In genomic region chr4:118989098-118990080, GRCh38 we compare ENCODE assay signal across 13 cellular contexts.
A peak's percentile ranks its signal among the peaks of the same experiment; 100 is the strongest.
DNase-seq lines count a peak whose midpoint lies in the region; ATAC-seq, FAIRE-seq and TF ChIP-seq lines count a peak whose summit lies in the region.
"Had no signal": no experiment of that assay in that cellular context is flagged by ENCODE, and none has a peak within 500 bp of the region (broad histone marks: within the 10 kb centered on the region; RNA-seq: fewer than 3 reads in every experiment).

No MANE protein-coding gene starts in this region.

- H3K27ac ChIP-seq in ascending aorta (peak overlapping the region; percentile 95 to 96), stomach smooth muscle (ENCODE audit: low read length) (peak overlapping the region; percentile 83), WERI-Rb-1 (no peak overlapping the region)

- H3K4me1 ChIP-seq in ascending aorta (peaks cover 16 to 57% of the 10 kb centered on the region in 2 donors), stomach smooth muscle (ENCODE audit: control insufficient read depth, insufficient read depth, low read length) (peaks cover 46% of the 10 kb centered on the region)

- H3K4me1 Mint-ChIP-seq in T-helper 17 cell: peaks cover 8% of the 10 kb centered on the region

- ATAC-seq in left ventricle myocardium superior: peak; percentile 47
- no peak for ATAC-seq in GM21360 (IDR thresholded peaks at IDR 0.05; ENCODE audit: unreplicated experiment)
- ATAC-seq in T-helper 17 cell: no peak

- peaks cover 2% of the 10 kb centered on the region for H3K36me3 Mint-ChIP-seq in T-helper 17 cell (ENCODE audit: low read depth)

- intact Hi-C loops in ascending aorta (cut with DNase I): loop anchor here (2.0 to 10.0 kb wide), 3 partner anchors 38 to 505 kb away; no protein-coding TSS in a partner anchor
- intact Hi-C loops in left ventricle myocardium superior (cut with micrococcal nuclease): loop anchor here (10.0 kb wide), 1 partner anchor 45 kb away; no protein-coding TSS in a partner anchor

- TF ChIP-seq CTCF in ascending aorta (IDR thresholded peaks at IDR 0.05): no peak
- TF ChIP-seq CTCF in WERI-Rb-1 (IDR thresholded peaks at IDR 0.05; ENCODE audit: low read depth, low read length): no peak

- no peak overlapping the region for H3K4me3 Mint-ChIP-seq in T-helper 17 cell
- H3K4me3 Mint-ChIP-seq: activated T-cell treated with anti-CD3 and anti-CD28 coated beads, Interleukin-2, amount 50 U/mL, for 24 hours had no signal

- peaks cover 14% of the 10 kb centered on the region for H3K27me3 Mint-ChIP-seq in T-helper 17 cell
- H3K27me3 Mint-ChIP-seq: activated T-cell treated with anti-CD3 and anti-CD28 coated beads, Interleukin-2, amount 50 U/mL, for 24 hours had no signal

- H3K27me3 ChIP-seq in ascending aorta (no peaks in the 10 kb centered on the region), stomach smooth muscle (ENCODE audit: control insufficient read depth in 1 of 2, insufficient read depth in 2 of 2, low read length in 2 of 2) (no peaks in the 10 kb centered on the region), WERI-Rb-1 (ENCODE audit: insufficient read depth, low read depth, severe bottlenecking) (no peaks in the 10 kb centered on the region)
- H3K27me3 ChIP-seq: spleen had no signal

- peak overlapping the region in 1 of 2 donors; percentile 3 for H3K4me3 ChIP-seq in ascending aorta
- H3K4me3 ChIP-seq in stomach smooth muscle (ENCODE audit: low read length in 2 of 2): peak overlapping the region in 1 of 2 donors; percentile 30
- H3K4me3 ChIP-seq in WERI-Rb-1 (ENCODE audit: low read depth, low read length): no peak overlapping the region
- H3K4me3 ChIP-seq: spleen had no signal

- H3K36me3 ChIP-seq in ascending aorta: peaks cover 0 to 5% of the 10 kb centered on the region in 2 donors
- no peaks in the 10 kb centered on the region for H3K36me3 ChIP-seq in stomach smooth muscle (ENCODE audit: control insufficient read depth in 2 of 2, insufficient read depth in 2 of 2, low read length in 2 of 2)
- no peaks in the 10 kb centered on the region for H3K36me3 ChIP-seq in WERI-Rb-1
- H3K36me3 ChIP-seq: spleen had no signal

- no peak overlapping the region for H3K27ac Mint-ChIP-seq in T-helper 17 cell
- H3K27ac Mint-ChIP-seq: activated T-cell treated with anti-CD3 and anti-CD28 coated beads, Interleukin-2, amount 50 U/mL, for 24 hours had no signal

- peak overlapping the region; percentile 49 to 64 for H3K9ac ChIP-seq in stomach smooth muscle (ENCODE audit: low read length in 2 of 2)

- DNase-seq in GM12892 (ENCODE audit: insufficient read length) (no peak), ascending aorta (ENCODE audit: low spot score in 2 of 2) (no peak), left ventricle myocardium superior (no peak), WERI-Rb-1 (no peak), CD1c-positive myeloid dendritic cell (ENCODE audit: extremely low spot score) (no peak), T-helper 17 cell (no peak)
- DNase-seq: activated T-cell treated with anti-CD3 and anti-CD28 coated beads, Interleukin-2, amount 50 U/mL, for 24 hours; head of caudate nucleus; RPMI8226; spleen had no signal

- peak; percentile 33 for FAIRE-seq in GM12892 (lab: Jason Lieb, UNC)
- FAIRE-seq: H1 had no signal

- H3K9me3 ChIP-seq in ascending aorta: no peaks in the 10 kb centered on the region
- no peaks in the 10 kb centered on the region for H3K9me3 ChIP-seq in stomach smooth muscle (ENCODE audit: control insufficient read depth in 2 of 2, low read length in 2 of 2)
- no peaks in the 10 kb centered on the region for H3K9me3 ChIP-seq in WERI-Rb-1 (ENCODE audit: severe bottlenecking)
- no peaks in the 10 kb centered on the region for H3K9me3 ChIP-seq in T-helper 17 cell (ENCODE audit: control insufficient read depth, low read length, poor library complexity, severe bottlenecking)
- H3K9me3 ChIP-seq: spleen had no signal

- no peak for TF ChIP-seq POLR2A in GM12892 (IDR thresholded peaks at IDR 0.05; ENCODE audit: low read depth, low read length)
